9 cellular contexts compared by ENCODE assay signal in the genomic region with DNA sequence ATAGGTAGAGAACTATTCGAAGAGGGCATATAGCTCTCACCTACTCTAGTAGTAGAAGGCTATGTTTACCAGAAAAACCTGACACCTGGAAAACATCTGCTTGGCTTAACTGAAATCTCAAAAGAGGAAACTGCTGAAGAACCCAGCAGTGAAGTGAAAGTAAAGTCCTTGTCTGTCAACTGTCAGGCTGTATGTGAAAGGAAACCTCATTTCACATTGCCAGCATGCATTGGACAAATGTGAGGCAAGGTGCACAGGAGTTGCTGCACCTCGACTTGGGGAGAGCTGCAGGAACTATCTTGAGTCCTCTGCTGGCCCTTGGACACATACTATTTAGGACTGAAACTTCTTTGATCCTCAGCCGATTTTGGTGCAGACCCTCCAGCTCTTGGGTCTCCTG. TPM values are rescaled to one million over a fixed set of nuclear protein-coding genes. Genes with fewer than 3 reads are reported as not detected.
A peak's percentile ranks its signal among the peaks of the same experiment; 100 is the strongest.
DNase-seq lines count a peak whose midpoint lies in the region; ATAC-seq and TF ChIP-seq lines count a peak whose summit lies in the region.
"Had no signal": no experiment of that assay in that cellular context is flagged by ENCODE, and none has a peak within 500 bp of the region (broad histone marks: within the 10 kb centered on the region; RNA-seq: fewer than 3 reads in every experiment).

No MANE protein-coding gene starts in this region.

- H3F3A ChIP-seq in neural progenitor cell (ENCODE audit: low read depth) = no peaks in the 10 kb centered on the region

- H3K9me3 Mint-ChIP-seq in nephron progenitor cell (no peaks in the 10 kb centered on the region), neural progenitor cell (no peaks in the 10 kb centered on the region)

- H3K27me3 Mint-ChIP-seq in nephron progenitor cell (ENCODE audit: low read depth, poor library complexity) (no peaks in the 10 kb centered on the region), neural progenitor cell (ENCODE audit: insufficient read depth, low read depth) (no peaks in the 10 kb centered on the region)

- H2AFZ ChIP-seq in OCI-LY7 (ENCODE audit: low read length) = peak overlapping the region; percentile 79; the same call in 1 of the 2 replicates
- no peak overlapping the region for H2AFZ ChIP-seq in neural progenitor cell (replicated peaks)

- H3K27ac Mint-ChIP-seq in nephron progenitor cell (no peak overlapping the region), neural progenitor cell (no peak overlapping the region)

- no peak for TF ChIP-seq EP300 in transverse colon (IDR thresholded peaks at IDR 0.05; ENCODE audit: low read depth)

- no peak for TF ChIP-seq POLR2A in transverse colon (IDR thresholded peaks at IDR 0.05)

- H3K4me3 ChIP-seq in OCI-LY7 (ENCODE audit: low read depth, low read length, poor library complexity, severe bottlenecking) (peak overlapping the region; percentile 67), transverse colon (no peak overlapping the region), neural progenitor cell (no peak overlapping the region)
- H3K4me3 ChIP-seq: colonic mucosa had no signal

- intact Hi-C loops in OCI-LY7 (cut with micrococcal nuclease; ENCODE audit: unreplicated experiment) = loop anchor here (1.0 to 10.0 kb wide), 5 partner anchors 38 to 611 kb away; partner anchors contain the start of genes CAMK4, NREP and WDR36
- intact Hi-C loops in transverse colon (cut with DNase I; ENCODE audit: low total_unique reads) = no loop called here

- H3K4me3 Mint-ChIP-seq in nephron progenitor cell = no peak overlapping the region
- H3K4me3 Mint-ChIP-seq in neural progenitor cell = no peak overlapping the region

- H3K36me3 Mint-ChIP-seq in nephron progenitor cell (ENCODE audit: low read depth) (no peaks in the 10 kb centered on the region), neural progenitor cell (no peaks in the 10 kb centered on the region)

- in situ Hi-C loops in transverse colon (cut with MboI; ENCODE audit: low pct_ligation_motif_present in 1 of 4, low pct_unique_long_range_greater_than_20kb in 1 of 4, low sequenced_read_pairs in 3 of 4) = no loop called here

- peaks cover 5% of the 10 kb centered on the region for H3K4me1 Mint-ChIP-seq in nephron progenitor cell
- H3K4me1 Mint-ChIP-seq in neural progenitor cell = peaks cover 6% of the 10 kb centered on the region

- H3K9me3 ChIP-seq in OCI-LY7 (ENCODE audit: low read length) (peaks cover 8% of the 10 kb centered on the region; the same call in 1 of the 2 replicates), transverse colon (no peaks in the 10 kb centered on the region), neural progenitor cell (ENCODE audit: low read depth) (no peaks in the 10 kb centered on the region)
- H3K9me3 ChIP-seq: colonic mucosa had no signal

- DNase-seq in GM10248 (ENCODE audit: extremely low spot score) (peak; percentile 58), OCI-LY7 (ENCODE audit: low spot score) (peak; percentile 93), nephron progenitor cell (no peak), transverse colon (no peak), neural progenitor cell (ENCODE audit: low spot score) (no peak), mucosa of gallbladder (ENCODE audit: low spot score) (no peak)
- DNase-seq: colonic mucosa had no signal

- no TSS peak for BruUV-seq in OCI-LY7 (replicated peaks; lab: Mats Ljungman, UMichigan)

- H3K4me1 ChIP-seq in OCI-LY7 (ENCODE audit: insufficient read depth, low read length, poor library complexity, severe bottlenecking) (peaks cover 62% of the 10 kb centered on the region), transverse colon (peaks cover 0 to 5% (median 2%) of the 10 kb centered on the region in 4 donors), neural progenitor cell (no peaks in the 10 kb centered on the region)

- H4K20me1 ChIP-seq in OCI-LY7 (ENCODE audit: insufficient read depth, low read length) (no peaks in the 10 kb centered on the region), neural progenitor cell (ENCODE audit: low read depth) (no peaks in the 10 kb centered on the region)

- no peak for TF ChIP-seq CTCF in GM10248 (IDR thresholded peaks at IDR 0.05; ENCODE audit: control extremely low read depth, extremely low read depth, low read depth, missing control alignments)
- TF ChIP-seq CTCF in OCI-LY7 (conservative IDR thresholded peaks at IDR 0.05; ENCODE audit: low read length) = no peak
- TF ChIP-seq CTCF in nephron progenitor cell (IDR thresholded peaks at IDR 0.05) = no peak
- TF ChIP-seq CTCF in transverse colon (IDR thresholded peaks at IDR 0.05) = no peak
- no peak for TF ChIP-seq CTCF in neural progenitor cell (IDR thresholded peaks at IDR 0.05)

- H3K9ac ChIP-seq in neural progenitor cell = no peak overlapping the region

- H3K36me3 ChIP-seq in OCI-LY7 (ENCODE audit: insufficient read depth, low read length) (no peaks in the 10 kb centered on the region), transverse colon (no peaks in the 10 kb centered on the region), neural progenitor cell (no peaks in the 10 kb centered on the region)
- H3K36me3 ChIP-seq: colonic mucosa had no signal

- ATAC-seq in GM19372 (IDR thresholded peaks at IDR 0.05; ENCODE audit: low read depth, unreplicated experiment) (peak; percentile 95), HG03064 (IDR thresholded peaks at IDR 0.05; ENCODE audit: low read depth, unreplicated experiment) (peak; percentile 96)

- H3K9me2 ChIP-seq in OCI-LY7 (ENCODE audit: insufficient read depth, low read length) = no peaks in the 10 kb centered on the region

- H3K27me3 ChIP-seq in transverse colon (no peaks in the 10 kb centered on the region), neural progenitor cell (no peaks in the 10 kb centered on the region)
- H3K27me3 ChIP-seq: colonic mucosa had no signal

- H3K27ac ChIP-seq in OCI-LY7 (ENCODE audit: low read depth, low read length, poor library complexity, severe bottlenecking) (peak overlapping the region; percentile 98), transverse colon (no peak overlapping the region), neural progenitor cell (no peak overlapping the region)
- H3K27ac ChIP-seq: colonic mucosa had no signal

- WGBS in transverse colon (ENCODE audit: low coverage in 1 of 2), 2 donors = 37 to 40% methylated on average over 1 to 3 of the region's 3 CpGs

- POLR2A ChIA-PET in GM10248 (lab: Yijun Ruan, JAX) (no interaction called here), OCI-LY7 (lab: Charles Lee) (interaction anchor here (0.9 to 3.0 kb wide), 9 partner anchors 12 to 189 kb away, joined by 3 to 19 read pairs (median 4); partner anchors contain the start of gene NREP)

- CTCF ChIA-PET in GM10248 (lab: Yijun Ruan, JAX) (interaction anchor here (1.2 to 1.6 kb wide), 3 partner anchors 10 to 26 kb away, joined by 3 to 7 read pairs (median 5); no protein-coding TSS in a partner anchor), OCI-LY7 (lab: Charles Lee; ENCODE audit: unreplicated experiment) (no interaction called here)

- no peaks in the 10 kb centered on the region for H3K79me2 ChIP-seq in OCI-LY7 (ENCODE audit: insufficient read depth, low read depth, low read length)
- H3K79me2 ChIP-seq in neural progenitor cell (ENCODE audit: low read depth) = no peaks in the 10 kb centered on the region

- H3K4me2 ChIP-seq in OCI-LY7 (ENCODE audit: low read length) = peak overlapping the region; percentile 95
- H3K4me2 ChIP-seq in neural progenitor cell = no peak overlapping the region

RNA-seq across cellular contexts. Expression of gene NREP, which starts 53.3 kb away (rescaled TPM):
- 85.2 and 100 TPM in 2 replicates for total RNA-seq in OCI-LY7 (2014; rRNA removed; shearing (Covaris generic))
- total RNA-seq in OCI-LY7 (2022) = 40.0 and 56.1 TPM in 2 replicates
- total RNA-seq in transverse colon = 10 to 100 TPM in 2 of 4 donors, 1 to 10 TPM in 2; 6.0 to 42.0 (median 10.2) TPM
- 426 and 465 TPM in 2 replicates for total RNA-seq in neural progenitor cell (ENCODE audit: low replicate concordance)
- 51.2 TPM for total RNA-seq in mucosa of gallbladder

Comparison
In these comparisons a context has a peak if more than half of its experiments do, and no peak if none do; other contexts are left out.
1. DNase-seq: peak in GM10248 (single experiment) and OCI-LY7 (single experiment); none in nephron progenitor cell (single experiment), transverse colon (single experiment), neural progenitor cell (single experiment) and mucosa of gallbladder (single experiment).